8 cellular contexts compared by ENCODE assay signal in genomic region chr5:128201065-128201926, GRCh38.
DNase-seq lines count a peak whose midpoint lies in the region; ATAC-seq lines count a peak whose summit lies in the region.

No MANE protein-coding gene starts in this region.

- H3K4ac ChIP-seq in mesenchymal stem cell (ENCODE audit: low read depth in 1 of 2, low read length in 2 of 2): no peak overlapping the region

- peak; percentile 96 for ATAC-seq in GM19035 (IDR thresholded peaks at IDR 0.05; ENCODE audit: unreplicated experiment)
- ATAC-seq in HG03159 (IDR thresholded peaks at IDR 0.05; ENCODE audit: unreplicated experiment): peak; percentile 86

- H3K4me1 ChIP-seq in BLaER1 (peaks cover 16% of the 10 kb centered on the region), mesenchymal stem cell (ENCODE audit: control insufficient read depth, insufficient read depth, low read depth, low read length) (peaks cover 10% of the 10 kb centered on the region)
- H3K4me1 ChIP-seq in effector memory CD4-positive, alpha-beta T cell (ENCODE audit: control insufficient read depth, insufficient read depth, low read length, poor library complexity, severe bottlenecking): peaks cover 22% of the 10 kb centered on the region

- no peaks in the 10 kb centered on the region for H3K79me1 ChIP-seq in mesenchymal stem cell (replicated peaks; ENCODE audit: low read length, poor library complexity, severe bottlenecking)

- H2BK12ac ChIP-seq in mesenchymal stem cell (ENCODE audit: low read length in 2 of 2): no peak overlapping the region

- H3K27ac ChIP-seq in BLaER1: no peak overlapping the region
- H3K27ac ChIP-seq in effector memory CD4-positive, alpha-beta T cell (ENCODE audit: insufficient read depth, low read length, poor library complexity, severe bottlenecking): no peak overlapping the region
- H3K27ac ChIP-seq in mesenchymal stem cell (ENCODE audit: low read length, poor library complexity, severe bottlenecking): no peak overlapping the region

- no peaks in the 10 kb centered on the region for H4K20me1 ChIP-seq in BLaER1

- H3K36me3 ChIP-seq in BLaER1 (no peaks in the 10 kb centered on the region), mesenchymal stem cell (ENCODE audit: control insufficient read depth in 1 of 2, insufficient read depth in 2 of 2, low read depth in 1 of 2, low read length in 2 of 2) (no peaks in the 10 kb centered on the region)
- no peaks in the 10 kb centered on the region for H3K36me3 ChIP-seq in effector memory CD4-positive, alpha-beta T cell (ENCODE audit: control insufficient read depth, insufficient read depth, low read length)

- H3K9me3 ChIP-seq in BLaER1 (no peaks in the 10 kb centered on the region), mesenchymal stem cell (ENCODE audit: control insufficient read depth, low read length) (no peaks in the 10 kb centered on the region)
- H3K9me3 ChIP-seq in effector memory CD4-positive, alpha-beta T cell (ENCODE audit: control insufficient read depth, low read length): no peaks in the 10 kb centered on the region

- H3K4me2 ChIP-seq in BLaER1 (peak overlapping the region; percentile 68), mesenchymal stem cell (ENCODE audit: low read length, poor library complexity, severe bottlenecking) (peak overlapping the region; percentile 58)

- peak; percentile 81 for DNase-seq in NCI-H748 (lab: John Stamatoyannopoulos, UW; ENCODE audit: unreplicated experiment)
- DNase-seq in activated CD8-positive, alpha-beta memory T cell treated with anti-CD3 and anti-CD28 coated beads for 1 hour (ENCODE audit: extremely low read depth in 1 of 2, low read depth in 1 of 2): peak; percentile 35 to 71
- DNase-seq in effector memory CD4-positive, alpha-beta T cell: peak; percentile 53 to 68 (median 56)
- DNase-seq in mesenchymal stem cell: peak; percentile 51
- peak; percentile 73 for DNase-seq in stimulated activated CD8-positive, alpha-beta memory T cell treated with anti-CD3 and anti-CD28 coated beads, Interleukin-15, amount 100 ng/mL, for 1 hour (ENCODE audit: low read depth)

- no peak overlapping the region for H2AFZ ChIP-seq in mesenchymal stem cell (ENCODE audit: low read depth, low read length)

- no peak overlapping the region for H3K23ac ChIP-seq in mesenchymal stem cell (ENCODE audit: low read length in 2 of 2)

- H4K8ac ChIP-seq in mesenchymal stem cell (ENCODE audit: low read length): no peak overlapping the region

- H3K27me3 ChIP-seq in BLaER1 (no peaks in the 10 kb centered on the region), mesenchymal stem cell (ENCODE audit: control insufficient read depth in 1 of 2, insufficient read depth in 1 of 2, low read length in 2 of 2) (peaks cover 0 to 7% of the 10 kb centered on the region in 2 experiments)
- no peaks in the 10 kb centered on the region for H3K27me3 ChIP-seq in effector memory CD4-positive, alpha-beta T cell (replicated peaks; ENCODE audit: control insufficient read depth, insufficient read depth, low read length, poor library complexity, severe bottlenecking)

- H2BK5ac ChIP-seq in mesenchymal stem cell (ENCODE audit: low read depth, low read length, poor library complexity, severe bottlenecking): no peak overlapping the region

- no peak overlapping the region for H2AK5ac ChIP-seq in mesenchymal stem cell (ENCODE audit: low read length, severe bottlenecking)

- no peak overlapping the region for H2BK15ac ChIP-seq in mesenchymal stem cell (ENCODE audit: low read depth, poor library complexity, severe bottlenecking)

- H3K4me3 ChIP-seq in BLaER1: peak overlapping the region; percentile 36; the same call in 1 of the 2 replicates
- H3K4me3 ChIP-seq in effector memory CD4-positive, alpha-beta T cell (ENCODE audit: insufficient read depth, low read depth, low read length, poor library complexity, severe bottlenecking): peak overlapping the region; percentile 0
- H3K4me3 ChIP-seq in mesenchymal stem cell (ENCODE audit: insufficient read depth in 1 of 2, low read depth in 1 of 2, low read length in 2 of 2): peak overlapping the region in 1 of 2 experiments; percentile 67

- no peak overlapping the region for H2BK120ac ChIP-seq in mesenchymal stem cell (ENCODE audit: low read depth, low read length)

- WGBS in mesenchymal stem cell: 15% methylated on average over 36 of the region's 36 CpGs

- no peak overlapping the region for H4K91ac ChIP-seq in mesenchymal stem cell (ENCODE audit: low read length)

- H3K14ac ChIP-seq in mesenchymal stem cell (ENCODE audit: low read length in 2 of 2): no peak overlapping the region

- H3K9ac ChIP-seq in BLaER1 (no peak overlapping the region), mesenchymal stem cell (ENCODE audit: low read length) (peak overlapping the region; percentile 48)

- H3K18ac ChIP-seq in mesenchymal stem cell (ENCODE audit: low read depth in 1 of 2, low read length in 2 of 2): no peak overlapping the region
